Comparison of ENCODE assay signal across 1 cellular context in the genomic region with DNA sequence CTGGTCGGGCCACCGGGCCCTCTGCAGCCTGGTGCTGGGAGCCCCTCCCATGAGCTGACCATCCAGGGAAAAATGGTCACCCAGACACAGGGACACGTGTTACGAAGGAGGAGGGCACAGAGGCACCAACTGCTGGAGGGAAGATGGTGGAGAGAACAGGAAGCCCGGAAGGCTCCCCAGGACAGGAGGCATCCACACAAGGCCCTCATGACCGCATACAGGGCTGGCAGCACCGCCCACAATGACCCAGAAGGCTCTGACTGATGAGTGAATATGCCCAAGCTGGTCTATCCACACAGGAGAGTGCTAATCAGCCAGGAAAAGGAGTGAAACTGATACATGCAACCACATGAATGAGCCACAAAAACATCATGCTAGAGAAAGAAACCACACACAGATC.
TF ChIP-seq lines count a peak whose summit lies in the region.

No MANE protein-coding gene starts in this region.

TF ChIP-seq in SK-N-SH treated with all-trans-retinoic acid at 6 μM for 48 hours, 23 proteins besides CTCF, POLR2A, EP300 and RAD21 (continued from another document):
- TF ChIP-seq, protein P1, sequence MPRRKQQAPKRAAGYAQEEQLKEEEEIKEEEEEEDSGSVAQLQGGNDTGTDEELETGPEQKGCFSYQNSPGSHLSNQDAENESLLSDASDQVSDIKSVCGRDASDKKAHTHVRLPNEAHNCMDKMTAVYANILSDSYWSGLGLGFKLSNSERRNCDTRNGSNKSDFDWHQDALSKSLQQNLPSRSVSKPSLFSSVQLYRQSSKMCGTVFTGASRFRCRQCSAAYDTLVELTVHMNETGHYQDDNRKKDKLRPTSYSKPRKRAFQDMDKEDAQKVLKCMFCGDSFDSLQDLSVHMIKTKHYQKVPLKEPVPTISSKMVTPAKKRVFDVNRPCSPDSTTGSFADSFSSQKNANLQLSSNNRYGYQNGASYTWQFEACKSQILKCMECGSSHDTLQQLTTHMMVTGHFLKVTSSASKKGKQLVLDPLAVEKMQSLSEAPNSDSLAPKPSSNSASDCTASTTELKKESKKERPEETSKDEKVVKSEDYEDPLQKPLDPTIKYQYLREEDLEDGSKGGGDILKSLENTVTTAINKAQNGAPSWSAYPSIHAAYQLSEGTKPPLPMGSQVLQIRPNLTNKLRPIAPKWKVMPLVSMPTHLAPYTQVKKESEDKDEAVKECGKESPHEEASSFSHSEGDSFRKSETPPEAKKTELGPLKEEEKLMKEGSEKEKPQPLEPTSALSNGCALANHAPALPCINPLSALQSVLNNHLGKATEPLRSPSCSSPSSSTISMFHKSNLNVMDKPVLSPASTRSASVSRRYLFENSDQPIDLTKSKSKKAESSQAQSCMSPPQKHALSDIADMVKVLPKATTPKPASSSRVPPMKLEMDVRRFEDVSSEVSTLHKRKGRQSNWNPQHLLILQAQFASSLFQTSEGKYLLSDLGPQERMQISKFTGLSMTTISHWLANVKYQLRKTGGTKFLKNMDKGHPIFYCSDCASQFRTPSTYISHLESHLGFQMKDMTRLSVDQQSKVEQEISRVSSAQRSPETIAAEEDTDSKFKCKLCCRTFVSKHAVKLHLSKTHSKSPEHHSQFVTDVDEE (CRISPR knock-in tag; IDR thresholded peaks at IDR 0.05): no peak
- TF ChIP-seq, protein P2, sequence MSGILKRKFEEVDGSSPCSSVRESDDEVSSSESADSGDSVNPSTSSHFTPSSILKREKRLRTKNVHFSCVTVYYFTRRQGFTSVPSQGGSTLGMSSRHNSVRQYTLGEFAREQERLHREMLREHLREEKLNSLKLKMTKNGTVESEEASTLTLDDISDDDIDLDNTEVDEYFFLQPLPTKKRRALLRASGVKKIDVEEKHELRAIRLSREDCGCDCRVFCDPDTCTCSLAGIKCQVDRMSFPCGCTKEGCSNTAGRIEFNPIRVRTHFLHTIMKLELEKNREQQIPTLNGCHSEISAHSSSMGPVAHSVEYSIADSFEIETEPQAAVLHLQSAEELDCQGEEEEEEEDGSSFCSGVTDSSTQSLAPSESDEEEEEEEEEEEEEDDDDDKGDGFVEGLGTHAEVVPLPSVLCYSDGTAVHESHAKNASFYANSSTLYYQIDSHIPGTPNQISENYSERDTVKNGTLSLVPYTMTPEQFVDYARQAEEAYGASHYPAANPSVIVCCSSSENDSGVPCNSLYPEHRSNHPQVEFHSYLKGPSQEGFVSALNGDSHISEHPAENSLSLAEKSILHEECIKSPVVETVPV (CRISPR knock-in tag; IDR thresholded peaks at IDR 0.05): no peak
- TF ChIP-seq TOX (CRISPR knock-in tag; IDR thresholded peaks at IDR 0.05; ENCODE audit: borderline replicate concordance) (no peak), ESRRG (CRISPR knock-in tag; IDR thresholded peaks at IDR 0.05) (no peak), ZNF8 (CRISPR knock-in tag; IDR thresholded peaks at IDR 0.05) (no peak), ISL1 (CRISPR knock-in tag; IDR thresholded peaks at IDR 0.05) (no peak), SNAI2 (CRISPR knock-in tag; IDR thresholded peaks at IDR 0.05) (no peak), ARNTL (CRISPR knock-in tag; IDR thresholded peaks at IDR 0.05; ENCODE audit: borderline replicate concordance, low read depth) (no peak), RARB (CRISPR knock-in tag; IDR thresholded peaks at IDR 0.05) (no peak), ZNF565 (CRISPR knock-in tag; conservative IDR thresholded peaks at IDR 0.05; ENCODE audit: low read depth) (no peak), BACH2 (CRISPR knock-in tag; IDR thresholded peaks at IDR 0.05; ENCODE audit: borderline replicate concordance) (no peak), ZFP3 (CRISPR knock-in tag; IDR thresholded peaks at IDR 0.05) (no peak), GLIS3 (CRISPR knock-in tag; IDR thresholded peaks at IDR 0.05) (no peak)
